ENCODE assay signal across 8 cellular contexts in genomic region chr9:92877531-92878430, GRCh38. TPM values are rescaled to one million over a fixed set of nuclear protein-coding genes. Genes with fewer than 3 reads are reported as not detected.
DNase-seq lines count a peak whose midpoint lies in the region; ATAC-seq and TF ChIP-seq lines count a peak whose summit lies in the region.

Gene ZNF484 (minus strand): TSS chr9:92878038. CDS start chr9:92875029, 3,009 bp downstream.

- H3K27me3 ChIP-seq in liver (ENCODE audit: control insufficient read depth in 4 of 4, insufficient read depth in 4 of 4, low read length in 3 of 4), result no peaks in the 10 kb centered on the region

- H3K9ac ChIP-seq in liver (ENCODE audit: low read depth in 1 of 2, low read length in 2 of 2), result peak within 1 kb of the TSS; percentile 70 to 96

- no peak for TF ChIP-seq CTCF in liver (IDR thresholded peaks at IDR 0.05; ENCODE audit: low read depth, low read length, missing input control)

- H3K4me3 ChIP-seq in liver (ENCODE audit: low read depth in 1 of 3, low read length in 3 of 3), result peak within 1 kb of the TSS; percentile 47 to 97 (median 95)

- H3K9me3 ChIP-seq in liver (ENCODE audit: control insufficient read depth in 4 of 4, low read length in 3 of 4), result no peaks in the 10 kb centered on the region

- peak; percentile 97 for ATAC-seq in GM19372 (IDR thresholded peaks at IDR 0.05; ENCODE audit: low read depth, unreplicated experiment)
- peak; percentile 97 for ATAC-seq in HG03558 (IDR thresholded peaks at IDR 0.05; ENCODE audit: extremely low read depth, unreplicated experiment)

- DNase-seq in C1 segment of cervical spinal cord (lab: John Stamatoyannopoulos, UW) (peak; percentile 58 to 97 (median 92)), NCI-H748 treated with DMSO at 0.1 percent for 48 hours (lab: John Stamatoyannopoulos, UW) (peak; percentile 98), dermis microvascular lymphatic vessel endothelial cell (ENCODE audit: low read depth in 2 of 2) (peak; percentile 95 to 98)
- peak; percentile 85 to 96 for DNase-seq in activated CD4-positive, alpha-beta T cell treated with anti-CD3 and anti-CD28 coated beads, Interleukin-2, amount 50 U/mL, for 24 hours (ENCODE audit: low read depth in 1 of 2, low spot score in 1 of 2)
- DNase-seq in stimulated activated CD4-positive, alpha-beta T cell treated with anti-CD3 and anti-CD28 coated beads, Interleukin-4, amount 100 ng/mL, for 24 hours, result peak; percentile 98

- 16% methylated on average over 28 of the region's 28 CpGs for WGBS in liver

- peak within 1 kb of the TSS; percentile 57 to 77 for H3K27ac ChIP-seq in liver (ENCODE audit: low read depth in 1 of 2, low read length in 2 of 2)

- H3K4me1 ChIP-seq in liver (ENCODE audit: control insufficient read depth in 4 of 4, insufficient read depth in 4 of 4, low read length in 3 of 4), result peaks cover 0 to 6% (median 0%) of the 10 kb centered on the region in 4 donors

- no peaks in the 10 kb centered on the region for H3K36me3 ChIP-seq in liver (ENCODE audit: control insufficient read depth in 4 of 4, insufficient read depth in 3 of 4, low read depth in 1 of 4, low read length in 3 of 4)

- TF ChIP-seq RAD21 in liver (IDR thresholded peaks at IDR 0.05), result peak; percentile 9 to 33

TF ChIP-seq in liver, 16 proteins besides CTCF, POLR2A, EP300 and RAD21:
- TF ChIP-seq FOXA1 (IDR thresholded peaks at IDR 0.05), result peak; percentile 48
- TF ChIP-seq MAX (IDR thresholded peaks at IDR 0.05), result peak; percentile 93
- peak; percentile 100 for TF ChIP-seq YY1 (IDR thresholded peaks at IDR 0.05)
- no peak for TF ChIP-seq TAF1 (conservative IDR thresholded peaks at IDR 0.05)
- peak; percentile 65 to 81 for TF ChIP-seq RXRA (IDR thresholded peaks at IDR 0.05)
- TF ChIP-seq, protein P1, sequence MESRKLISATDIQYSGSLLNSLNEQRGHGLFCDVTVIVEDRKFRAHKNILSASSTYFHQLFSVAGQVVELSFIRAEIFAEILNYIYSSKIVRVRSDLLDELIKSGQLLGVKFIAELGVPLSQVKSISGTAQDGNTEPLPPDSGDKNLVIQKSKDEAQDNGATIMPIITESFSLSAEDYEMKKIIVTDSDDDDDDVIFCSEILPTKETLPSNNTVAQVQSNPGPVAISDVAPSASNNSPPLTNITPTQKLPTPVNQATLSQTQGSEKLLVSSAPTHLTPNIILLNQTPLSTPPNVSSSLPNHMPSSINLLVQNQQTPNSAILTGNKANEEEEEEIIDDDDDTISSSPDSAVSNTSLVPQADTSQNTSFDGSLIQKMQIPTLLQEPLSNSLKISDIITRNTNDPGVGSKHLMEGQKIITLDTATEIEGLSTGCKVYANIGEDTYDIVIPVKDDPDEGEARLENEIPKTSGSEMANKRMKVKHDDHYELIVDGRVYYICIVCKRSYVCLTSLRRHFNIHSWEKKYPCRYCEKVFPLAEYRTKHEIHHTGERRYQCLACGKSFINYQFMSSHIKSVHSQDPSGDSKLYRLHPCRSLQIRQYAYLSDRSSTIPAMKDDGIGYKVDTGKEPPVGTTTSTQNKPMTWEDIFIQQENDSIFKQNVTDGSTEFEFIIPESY (IDR thresholded peaks at IDR 0.05), result peak; percentile 83
- TF ChIP-seq GABPA (IDR thresholded peaks at IDR 0.05 in 1 of 2, conservative IDR thresholded peaks at IDR 0.05 in 1 of 2), result peak in 1 of 2 donors; percentile 71
- TF ChIP-seq ATF3 (IDR thresholded peaks at IDR 0.05), result no peak
- TF ChIP-seq EGR1 (IDR thresholded peaks at IDR 0.05; ENCODE audit: low read depth in 2 of 2), result peak in 1 of 2 donors; percentile 20
- peak; percentile 31 to 50 for TF ChIP-seq HNF4A (conservative IDR thresholded peaks at IDR 0.05)
- TF ChIP-seq, protein P2, sequence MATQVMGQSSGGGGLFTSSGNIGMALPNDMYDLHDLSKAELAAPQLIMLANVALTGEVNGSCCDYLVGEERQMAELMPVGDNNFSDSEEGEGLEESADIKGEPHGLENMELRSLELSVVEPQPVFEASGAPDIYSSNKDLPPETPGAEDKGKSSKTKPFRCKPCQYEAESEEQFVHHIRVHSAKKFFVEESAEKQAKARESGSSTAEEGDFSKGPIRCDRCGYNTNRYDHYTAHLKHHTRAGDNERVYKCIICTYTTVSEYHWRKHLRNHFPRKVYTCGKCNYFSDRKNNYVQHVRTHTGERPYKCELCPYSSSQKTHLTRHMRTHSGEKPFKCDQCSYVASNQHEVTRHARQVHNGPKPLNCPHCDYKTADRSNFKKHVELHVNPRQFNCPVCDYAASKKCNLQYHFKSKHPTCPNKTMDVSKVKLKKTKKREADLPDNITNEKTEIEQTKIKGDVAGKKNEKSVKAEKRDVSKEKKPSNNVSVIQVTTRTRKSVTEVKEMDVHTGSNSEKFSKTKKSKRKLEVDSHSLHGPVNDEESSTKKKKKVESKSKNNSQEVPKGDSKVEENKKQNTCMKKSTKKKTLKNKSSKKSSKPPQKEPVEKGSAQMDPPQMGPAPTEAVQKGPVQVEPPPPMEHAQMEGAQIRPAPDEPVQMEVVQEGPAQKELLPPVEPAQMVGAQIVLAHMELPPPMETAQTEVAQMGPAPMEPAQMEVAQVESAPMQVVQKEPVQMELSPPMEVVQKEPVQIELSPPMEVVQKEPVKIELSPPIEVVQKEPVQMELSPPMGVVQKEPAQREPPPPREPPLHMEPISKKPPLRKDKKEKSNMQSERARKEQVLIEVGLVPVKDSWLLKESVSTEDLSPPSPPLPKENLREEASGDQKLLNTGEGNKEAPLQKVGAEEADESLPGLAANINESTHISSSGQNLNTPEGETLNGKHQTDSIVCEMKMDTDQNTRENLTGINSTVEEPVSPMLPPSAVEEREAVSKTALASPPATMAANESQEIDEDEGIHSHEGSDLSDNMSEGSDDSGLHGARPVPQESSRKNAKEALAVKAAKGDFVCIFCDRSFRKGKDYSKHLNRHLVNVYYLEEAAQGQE (IDR thresholded peaks at IDR 0.05), result no peak
- peak; percentile 71 for TF ChIP-seq NR2F2 (IDR thresholded peaks at IDR 0.05)
- peak; percentile 25 to 39 for TF ChIP-seq JUND (IDR thresholded peaks at IDR 0.05)
- TF ChIP-seq SP1 (IDR thresholded peaks at IDR 0.05), result peak; percentile 68
- TF ChIP-seq HNF4G (IDR thresholded peaks at IDR 0.05), result no peak
- TF ChIP-seq FOXA2 (IDR thresholded peaks at IDR 0.05), result no peak

RNA-seq across cellular contexts. Expression of gene ZNF484, which starts in this region (rescaled TPM):
- total RNA-seq in dermis microvascular lymphatic vessel endothelial cell (7.7 and 8.5 TPM in 2 replicates), liver (1 to 10 TPM; 6.3 to 7.2 TPM)
- polyA plus RNA-seq in liver, result 1 to 10 TPM in 1 of 2 donors, under 1 TPM in 1; 0.83 to 1.1 TPM

Comparison
In these comparisons a context has a peak if more than half of its experiments do, and no peak if none do; other contexts are left out.
1. Peak in every context shown above with its lines: DNase-seq, ATAC-seq, H3K4me3 ChIP-seq and H3K27ac ChIP-seq.